8 cellular contexts compared by ENCODE assay signal in genomic region chr4:155952546-155952945, GRCh38. TPM values are rescaled to one million over a fixed set of nuclear protein-coding genes. Genes with fewer than 3 reads are reported as not detected.
DNase-seq lines count a peak whose midpoint lies in the region; ATAC-seq and TF ChIP-seq lines count a peak whose summit lies in the region.

No MANE protein-coding gene starts in this region.

- H3K9me3 Mint-ChIP-seq in Caco-2 (ENCODE audit: unreplicated experiment) = no peaks in the 10 kb centered on the region

- BruUV-seq in Caco-2 (replicated peaks; lab: Mats Ljungman, UMichigan) = no TSS peak

- CTCF ChIA-PET in Caco-2 (lab: Charles Lee) = interaction anchor here (2.5 kb wide), 1 partner anchor 142 kb away, joined by 19 read pairs; no protein-coding TSS in a partner anchor

- H3K4me3 Mint-ChIP-seq in Caco-2 (ENCODE audit: unreplicated experiment) (peak overlapping the region; percentile 59), T-helper 17 cell (peak overlapping the region; percentile 59)

- ATAC-seq in T-helper 17 cell = no peak

- DNase-seq in Caco-2 = no peak
- no peak for DNase-seq in T-helper 17 cell
- peak; percentile 45 for DNase-seq in fibroblast of mammary gland (ENCODE audit: low read depth)
- DNase-seq in retinal pigment epithelial cell (ENCODE audit: low read depth) = no peak
- DNase-seq in GF-D8 (lab: John Stamatoyannopoulos, UW) = no peak
- no peak for DNase-seq in NCI-H146 treated with DMSO at 0.1 percent for 48 hours (lab: John Stamatoyannopoulos, UW; ENCODE audit: unreplicated experiment)
- DNase-seq in DMS53 (lab: John Stamatoyannopoulos, UW) = no peak
- no peak for DNase-seq in DMS53 treated with DMSO at 0.1 percent for 48 hours (lab: John Stamatoyannopoulos, UW; ENCODE audit: unreplicated experiment)

- H3K4me3 ChIP-seq in Caco-2 (ENCODE audit: low read depth, low read length) = no peak overlapping the region
- H3K4me3 ChIP-seq in fibroblast of mammary gland (ENCODE audit: control insufficient read depth, low read depth, low read length) = peak overlapping the region; percentile 78
- H3K4me3 ChIP-seq in retinal pigment epithelial cell (ENCODE audit: low read length) = peak overlapping the region; percentile 64

- H3K27ac Mint-ChIP-seq in Caco-2 (ENCODE audit: unreplicated experiment) = peak overlapping the region; percentile 67
- peak overlapping the region; percentile 99 for H3K27ac Mint-ChIP-seq in T-helper 17 cell

- H3K36me3 Mint-ChIP-seq in Caco-2 (ENCODE audit: insufficient read depth, unreplicated experiment) = no peaks in the 10 kb centered on the region
- H3K36me3 Mint-ChIP-seq in T-helper 17 cell (ENCODE audit: low read depth) = peaks cover 7% of the 10 kb centered on the region

- H3K27me3 ChIP-seq in Caco-2 (replicated peaks; ENCODE audit: control insufficient read depth, insufficient read depth, low read length) = no peaks in the 10 kb centered on the region

- H3K36me3 ChIP-seq in Caco-2 (ENCODE audit: control insufficient read depth, insufficient read depth, low read length) = no peaks in the 10 kb centered on the region; the same call in 1 of the 2 replicates

- POLR2A ChIA-PET in Caco-2 (lab: Charles Lee) = interaction anchor here (1.2 to 1.6 kb wide), 2 partner anchors 103 to 142 kb away, joined by 3 to 5 read pairs; no protein-coding TSS in a partner anchor

- peaks cover 38% of the 10 kb centered on the region for H3K4me1 ChIP-seq in Caco-2

- H3K4me1 Mint-ChIP-seq in Caco-2 (ENCODE audit: low read depth, unreplicated experiment) (peaks cover 21% of the 10 kb centered on the region), T-helper 17 cell (peaks cover 31% of the 10 kb centered on the region)

- TF ChIP-seq CTCF in Caco-2 (IDR thresholded peaks at IDR 0.05; ENCODE audit: insufficient read depth in 1 of 2, low read depth in 1 of 2, low read length in 1 of 2, severe bottlenecking in 1 of 2, unreplicated experiment in 1 of 2) = no peak
- TF ChIP-seq CTCF in fibroblast of mammary gland (conservative IDR thresholded peaks at IDR 0.05; ENCODE audit: control insufficient read depth, insufficient read depth, low read depth, low read length) = no peak
- TF ChIP-seq CTCF in retinal pigment epithelial cell (conservative IDR thresholded peaks at IDR 0.05; ENCODE audit: low read depth, low read length) = no peak

- intact Hi-C loops in Caco-2 (cut with micrococcal nuclease; ENCODE audit: unreplicated experiment) = loop anchor here (2.0 kb wide), 1 partner anchor 548 kb away; no protein-coding TSS in a partner anchor

- H3K27me3 Mint-ChIP-seq in Caco-2 (ENCODE audit: insufficient read depth, unreplicated experiment) (no peaks in the 10 kb centered on the region), T-helper 17 cell (peaks cover 4% of the 10 kb centered on the region)

- H3K9me3 ChIP-seq in Caco-2 (no peaks in the 10 kb centered on the region), T-helper 17 cell (ENCODE audit: control insufficient read depth, low read length, poor library complexity, severe bottlenecking) (no peaks in the 10 kb centered on the region)

RNA-seq across cellular contexts. Expression of gene CTSO, which starts 1.1 kb away (rescaled TPM):
- total RNA-seq in Caco-2 (2022) = 2.3 and 2.9 TPM in 2 replicates
- 1 to 10 TPM; 6.6 to 9.3 TPM for total RNA-seq in T-helper 17 cell

RNA-seq across cellular contexts. Expression of gene TDO2, which starts 49.0 kb away (rescaled TPM):
- 1.6 and 4.7 TPM in 2 replicates for total RNA-seq in Caco-2 (2022)
- total RNA-seq in T-helper 17 cell = not detected
